In the genomic region with DNA sequence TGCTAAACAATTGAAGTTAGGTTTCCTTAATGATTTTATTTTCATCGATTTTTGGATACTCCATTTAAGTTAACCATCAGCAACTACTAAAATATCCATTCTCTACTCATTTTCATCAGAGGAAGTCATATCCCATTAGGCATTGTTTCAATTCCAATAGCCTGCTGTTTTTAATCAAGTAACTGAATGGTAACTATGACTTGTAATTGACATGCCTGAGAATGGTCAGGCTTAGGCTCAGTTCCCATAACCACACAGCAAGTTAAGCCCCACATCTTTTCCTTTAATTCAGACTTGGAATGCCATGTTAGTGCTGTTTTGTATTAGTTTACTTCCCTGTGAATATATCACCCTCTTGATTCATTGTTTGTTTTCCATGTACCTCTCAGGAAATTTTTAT, we compare ENCODE assay signal across 22 cellular contexts.
"Had no signal": no experiment of that assay in that cellular context is flagged by ENCODE, and none has a peak within 500 bp of the region (broad histone marks: within the 10 kb centered on the region; RNA-seq: fewer than 3 reads in every experiment).

No MANE protein-coding gene starts in this region.

- H3K27ac ChIP-seq: foreskin keratinocyte had no signal

- FAIRE-seq: bronchial epithelial cell, urothelium cell line had no signal

- H3K9me3 ChIP-seq: tibial nerve had no signal

- ATAC-seq: activated CD4-positive, alpha-beta T cell treated with anti-CD3 and anti-CD28 coated beads for 36 hours; esophagus mucosa; foreskin keratinocyte; left colon; natural killer cell treated with Interleukin-12 subunit alpha and Interleukin-12 subunit beta and Interleukin-15 and Interleukin-18, amount 100 ng/mL, for 72 hours; WTC11 had no signal

- H3K36me3 ChIP-seq: tibial nerve had no signal

- H3K4me3 ChIP-seq: lung, tibial nerve had no signal

- H3K27me3 ChIP-seq: tibial nerve had no signal

- H3K4me1 ChIP-seq: foreskin keratinocyte had no signal

- DNase-seq: activated CD4-positive, alpha-beta T cell treated with anti-CD3 and anti-CD28 coated beads for 36 hours; activated CD4-positive, alpha-beta T cell treated with anti-CD3 and anti-CD28 coated beads, Interleukin-2, amount 50 U/mL, for 48 hours; activated naive CD8-positive, alpha-beta T cell treated with anti-CD3 and anti-CD28 coated beads, Interleukin-2, amount 10 ng/mL, durations not matched to agents 7 days and 5 days; activated T-cell treated with anti-CD3 and anti-CD28 coated beads for 4 hours; cerebellar nuclear complex; cortex of kidney; effector CD4-positive, alpha-beta T cell; foreskin keratinocyte; hippocampal formation; islet precursor cell; left colon; retina; stimulated activated CD4-positive, alpha-beta T cell treated with anti-CD3 and anti-CD28 coated beads, Interleukin-2, amount 100 ng/mL, for 24 hours; stimulated activated naive CD4-positive, alpha-beta T cell treated with Interleukin-2 at 50 U/mL for 16 hours; SW 1271 had no signal
